25 cellular contexts compared by ENCODE assay signal in genomic region chr6:163400509-163400908, GRCh38. TPM values are rescaled to one million over a fixed set of nuclear protein-coding genes. Genes with fewer than 3 reads are reported as not detected.
DNase-seq lines count a peak whose midpoint lies in the region; ATAC-seq, FAIRE-seq and TF ChIP-seq lines count a peak whose summit lies in the region.
"Had no signal": no experiment of that assay in that cellular context is flagged by ENCODE, and none has a peak within 500 bp of the region (broad histone marks: within the 10 kb centered on the region; RNA-seq: fewer than 3 reads in every experiment).

No MANE protein-coding gene starts in this region.

- no peaks in the 10 kb centered on the region for H3K9me3 ChIP-seq in HepG2 (ENCODE audit: low read length)
- H3K9me3 ChIP-seq in right lobe of liver = no peaks in the 10 kb centered on the region
- no peaks in the 10 kb centered on the region for H3K9me3 ChIP-seq in neural progenitor cell (ENCODE audit: low read depth)
- H3K9me3 ChIP-seq: A549, BE2C had no signal

- H3K4me1 ChIP-seq in HepG2 (ENCODE audit: insufficient read depth, low read length) (peaks cover 33% of the 10 kb centered on the region), right lobe of liver (peaks cover 0 to 14% (median 5%) of the 10 kb centered on the region in 4 donors), neural progenitor cell (peaks cover 34% of the 10 kb centered on the region)
- H3K4me1 ChIP-seq: A549, BE2C had no signal

- no peaks in the 10 kb centered on the region for H3K36me3 Mint-ChIP-seq in brain
- no peaks in the 10 kb centered on the region for H3K36me3 Mint-ChIP-seq in neural progenitor cell
- H3K36me3 Mint-ChIP-seq: CD8-positive, alpha-beta memory T cell had no signal

- TF ChIP-seq RAD21 in HepG2 (CRISPR knock-in tag; IDR thresholded peaks at IDR 0.05) = no peak

- no peak for FAIRE-seq in HepG2 (lab: Jason Lieb, UNC)
- FAIRE-seq: A549, D721Med, GM12891, GM18507 had no signal

- H3K4me3 ChIP-seq in HepG2 (replicated peaks in 1 of 3; ENCODE audit: insufficient read depth in 1 of 3, low read depth in 2 of 3, low read length in 3 of 3) (no peak overlapping the region), right lobe of liver (no peak overlapping the region), neural progenitor cell (no peak overlapping the region)
- H3K4me3 ChIP-seq: A549; BLaER1 treated with 17β-estradiol and CSF1 and Interleukin-3, amounts not matched to agents 10 nM and 100 nM had no signal

- in situ Hi-C loops in HepG2 (cut with HindIII; ENCODE audit: extremely low pct_ligation_motif_present, low pct_unique_long_range_greater_than_20kb) = loop anchor here (25.0 kb wide), 1 partner anchor 712 kb away; no protein-coding TSS in a partner anchor

- WGBS in HepG2 (ENCODE audit: low lambda C conversion rate) = 78% methylated on average over 2 of the region's 2 CpGs
- 67% methylated on average over 2 of the region's 2 CpGs for WGBS in right lobe of liver (ENCODE audit: insufficient coverage, low coverage, low lambda C conversion rate, missing lambda C conversion rate)

- H3K9ac ChIP-seq in HepG2 (ENCODE audit: insufficient read depth, low read depth, low read length) (no peak overlapping the region), neural progenitor cell (no peak overlapping the region)
- H3K9ac ChIP-seq: BLaER1 treated with 17β-estradiol and CSF1 and Interleukin-3, amounts not matched to agents 10 nM and 100 nM had no signal

- no peaks in the 10 kb centered on the region for H3K36me3 ChIP-seq in HepG2 (replicated peaks in 1 of 2; ENCODE audit: control insufficient read depth in 1 of 2, insufficient read depth in 2 of 2, low read length in 2 of 2)
- no peaks in the 10 kb centered on the region for H3K36me3 ChIP-seq in right lobe of liver
- H3K36me3 ChIP-seq in neural progenitor cell = no peaks in the 10 kb centered on the region
- H3K36me3 ChIP-seq: BE2C; BLaER1 treated with 17β-estradiol and CSF1 and Interleukin-3, amounts not matched to agents 10 nM and 100 nM had no signal

- H3K27me3 ChIP-seq in HepG2 (ENCODE audit: control insufficient read depth in 1 of 2, insufficient read depth in 2 of 2, low read length in 2 of 2) (no peaks in the 10 kb centered on the region), right lobe of liver (no peaks in the 10 kb centered on the region), neural progenitor cell (no peaks in the 10 kb centered on the region)
- H3K27me3 ChIP-seq: BE2C; BLaER1 treated with 17β-estradiol and CSF1 and Interleukin-3, amounts not matched to agents 10 nM and 100 nM had no signal

- H3K79me2 ChIP-seq in HepG2 (ENCODE audit: insufficient read depth, low read length) (no peaks in the 10 kb centered on the region), neural progenitor cell (ENCODE audit: low read depth) (no peaks in the 10 kb centered on the region)

- DNase-seq in HepG2 (ENCODE audit: low spot score) (no peak), right lobe of liver (no peak), neural progenitor cell (ENCODE audit: low spot score) (no peak), NOMO-1 treated with dmso at 0.1 percent for 144 hours (lab: John Stamatoyannopoulos, UW; ENCODE audit: unreplicated experiment) (no peak), DMS114 treated with DMSO at 0.1 percent for 48 hours (lab: John Stamatoyannopoulos, UW; ENCODE audit: unreplicated experiment) (no peak)
- DNase-seq: 8988T; ACHN; AML-193; BE2C; CD4-positive, alpha-beta T cell; CD8-positive, alpha-beta memory T cell; DMS 273 treated with DMSO at 0.1 percent for 48 hours; DMS53; DMS79 treated with DMSO at 0.1 percent for 48 hours; GF-D8; GOT3; H7; HCEC 1CT had no signal

- no TSS peak for BruUV-seq in HepG2 (replicated peaks; lab: Mats Ljungman, UMichigan)

- peaks cover 5% of the 10 kb centered on the region for H3K27me3 Mint-ChIP-seq in brain
- peaks cover 9% of the 10 kb centered on the region for H3K27me3 Mint-ChIP-seq in neural progenitor cell (ENCODE audit: insufficient read depth, low read depth)

- ATAC-seq in HepG2 = no peak
- ATAC-seq in right lobe of liver = no peak
- ATAC-seq: A549 had no signal

- H3K27ac Mint-ChIP-seq in brain = peak overlapping the region; percentile 3 to 73 (median 41)
- peak overlapping the region; percentile 57 for H3K27ac Mint-ChIP-seq in neural progenitor cell
- H3K27ac Mint-ChIP-seq: CD4-positive, alpha-beta T cell; CD8-positive, alpha-beta memory T cell had no signal

- H4K20me1 ChIP-seq in HepG2 (ENCODE audit: insufficient read depth, low read length) (no peaks in the 10 kb centered on the region), neural progenitor cell (ENCODE audit: low read depth) (no peaks in the 10 kb centered on the region)
- H4K20me1 ChIP-seq: BLaER1 treated with 17β-estradiol and CSF1 and Interleukin-3, amounts not matched to agents 10 nM and 100 nM had no signal

- CTCF ChIA-PET in HepG2 (lab: Yijun Ruan, JAX; ENCODE audit: low intra/inter-chr PET ratio, low total read pairs) = no interaction called here

- H3K4me2 ChIP-seq in HepG2 (ENCODE audit: low read depth, low read length) = no peak overlapping the region
- no peak overlapping the region for H3K4me2 ChIP-seq in neural progenitor cell
- H3K4me2 ChIP-seq: A549 had no signal

- TF ChIP-seq POLR2A in HepG2 (IDR thresholded peaks at IDR 0.05; ENCODE audit: insufficient read depth in 1 of 2, low read depth in 2 of 2, low read length in 2 of 2) = no peak
- TF ChIP-seq POLR2A in right lobe of liver (IDR thresholded peaks at IDR 0.05) = no peak

- no peak overlapping the region for H3K4me3 Mint-ChIP-seq in brain
- no peak overlapping the region for H3K4me3 Mint-ChIP-seq in neural progenitor cell
- H3K4me3 Mint-ChIP-seq: CD14-positive monocyte; CD4-positive, alpha-beta T cell; CD8-positive, alpha-beta memory T cell had no signal

- H3K4me1 Mint-ChIP-seq in brain = peaks cover 93% of the 10 kb centered on the region
- H3K4me1 Mint-ChIP-seq in neural progenitor cell = peaks cover 93% of the 10 kb centered on the region

- H3K27ac ChIP-seq in HepG2 (ENCODE audit: extremely low read length, insufficient read depth, low read length) = no peak overlapping the region
- no peak overlapping the region for H3K27ac ChIP-seq in right lobe of liver
- H3K27ac ChIP-seq in neural progenitor cell = no peak overlapping the region
- H3K27ac ChIP-seq: A549; BLaER1 treated with 17β-estradiol and CSF1 and Interleukin-3, amounts not matched to agents 10 nM and 100 nM had no signal

- TF ChIP-seq CTCF in HepG2 (CRISPR knock-in tag; IDR thresholded peaks at IDR 0.05) = no peak
- no peak for TF ChIP-seq CTCF in right lobe of liver (IDR thresholded peaks at IDR 0.05)
- TF ChIP-seq CTCF in brain (conservative IDR thresholded peaks at IDR 0.05) = no peak
- TF ChIP-seq CTCF in neural progenitor cell (IDR thresholded peaks at IDR 0.05) = no peak

- intact Hi-C loops in HepG2 (cut with micrococcal nuclease; ENCODE audit: unreplicated experiment) = no loop called here
- intact Hi-C loops in right lobe of liver (cut with DNase I) = no loop called here

- POLR2A ChIA-PET in HepG2 (lab: Yijun Ruan, JAX) = no interaction called here

- H2AFZ ChIP-seq in HepG2 (ENCODE audit: low read length) (no peak overlapping the region), neural progenitor cell (replicated peaks) (no peak overlapping the region)

- no peaks in the 10 kb centered on the region for H3K9me3 Mint-ChIP-seq in brain
- peaks cover 2% of the 10 kb centered on the region for H3K9me3 Mint-ChIP-seq in neural progenitor cell
- H3K9me3 Mint-ChIP-seq: CD4-positive, alpha-beta T cell; CD8-positive, alpha-beta memory T cell had no signal

- no peak for TF ChIP-seq EP300 in HepG2 (IDR thresholded peaks at IDR 0.05; ENCODE audit: low read depth in 2 of 2, low read length in 2 of 2)
- no peak for TF ChIP-seq EP300 in HepG2 (CRISPR knock-in tag; IDR thresholded peaks at IDR 0.05; ENCODE audit: borderline replicate concordance)

- peaks cover 29% of the 10 kb centered on the region for H3F3A ChIP-seq in neural progenitor cell (ENCODE audit: low read depth)

TF ChIP-seq in HepG2, 621 proteins besides CTCF, POLR2A, EP300 and RAD21:
- TF ChIP-seq CEBPB (IDR thresholded peaks at IDR 0.05; ENCODE audit: borderline replicate concordance, low read depth, low read length) = peak; percentile 57
- no peak for TF ChIP-seq ZNF570 (CRISPR knock-in tag; IDR thresholded peaks at IDR 0.05; ENCODE audit: borderline replicate concordance)

RNA-seq across cellular contexts. Expression of gene QKI, which starts 14.0 kb away (rescaled TPM):
- total RNA-seq in HepG2 (2016; rRNA removed; fragmentation: Illumina TruSeq; extraction: Trizol) (136 and 167 TPM in 2 replicates), right lobe of liver (10 to 100 TPM; 47.6 to 80.8 (median 76.3) TPM), neural progenitor cell (ENCODE audit: low replicate concordance) (212 and 216 TPM in 2 replicates)
- total RNA-seq in HepG2 (2016; cell fraction: cytosol; rRNA removed; fragmentation: Illumina TruSeq; extraction: Trizol; ENCODE audit: low read depth) = 33.5 and 40.4 TPM in 2 replicates
- 141 and 159 TPM in 2 replicates for total RNA-seq in HepG2 (2016; cell fraction: insoluble cytoplasmic fraction; rRNA removed; fragmentation: Illumina TruSeq; extraction: Trizol)
- 82.9 and 85.6 TPM in 2 replicates for total RNA-seq in HepG2 (2016; cell fraction: membrane; rRNA removed; fragmentation: Illumina TruSeq; extraction: Trizol)
- total RNA-seq in HepG2 (2016; cell fraction: nucleus; rRNA removed; fragmentation: Illumina TruSeq; extraction: Trizol) = 114 and 126 TPM in 2 replicates
- polyA plus RNA-seq in HepG2 (2011; rRNA removed) (117 and 137 TPM in 2 replicates), brain (ENCODE audit: insufficient read depth, low read depth, low replicate concordance) (70.0 TPM)
- 108 and 115 TPM in 2 replicates for polyA plus RNA-seq in HepG2 (2011; cell fraction: cytosol; rRNA removed)
- polyA plus RNA-seq in HepG2 (2011; cell fraction: nucleus; rRNA removed) = 73.5 and 79.1 TPM in 2 replicates
- 77.5 and 90.6 TPM in 2 replicates for polyA plus RNA-seq in HepG2 (2012)
- 5.6 and 6.8 TPM in 2 replicates for polyA plus RNA-seq in HepG2 (2016; cell fraction: cytosol; fragmentation: Illumina TruSeq; extraction: Trizol; ENCODE audit: low read depth)
- polyA plus RNA-seq in HepG2 (2016; cell fraction: insoluble cytoplasmic fraction; fragmentation: Illumina TruSeq; extraction: Trizol; ENCODE audit: low read depth) = 101 and 120 TPM in 2 replicates
- 23.6 and 26.7 TPM in 2 replicates for polyA plus RNA-seq in HepG2 (2016; cell fraction: membrane; fragmentation: Illumina TruSeq; extraction: Trizol; ENCODE audit: low read depth)
- 50.1 and 57.9 TPM in 2 replicates for polyA plus RNA-seq in HepG2 (2016; cell fraction: nucleus; fragmentation: Illumina TruSeq; extraction: Trizol; ENCODE audit: insufficient read depth, low read depth)
- polyA minus RNA-seq in HepG2 (2011; rRNA and poly(A)+ RNA removed; ENCODE audit: low replicate concordance) = 195 and 554 TPM in 2 replicates
- 175 and 185 TPM in 2 replicates for polyA minus RNA-seq in HepG2 (2011; cell fraction: cytosol; rRNA and poly(A)+ RNA removed)
- polyA minus RNA-seq in HepG2 (2011; cell fraction: nucleus; rRNA and poly(A)+ RNA removed) = 261 and 310 TPM in 2 replicates
